Comparison of ENCODE assay signal across 13 cellular contexts in genomic region chr2:205076405-205076804, GRCh38.
DNase-seq lines count a peak whose midpoint lies in the region; ATAC-seq and TF ChIP-seq lines count a peak whose summit lies in the region.
"Had no signal": no experiment of that assay in that cellular context is flagged by ENCODE, and none has a peak within 500 bp of the region (broad histone marks: within the 10 kb centered on the region; RNA-seq: fewer than 3 reads in every experiment).

No MANE protein-coding gene starts in this region.

- peak overlapping the region; percentile 10 for H3K4me3 ChIP-seq in CD8-positive, alpha-beta memory T cell (ENCODE audit: low read length)

- no peaks in the 10 kb centered on the region for H3K27me3 ChIP-seq in CD8-positive, alpha-beta memory T cell (ENCODE audit: insufficient read depth, low read length, poor library complexity, severe bottlenecking)
- H3K27me3 ChIP-seq in foreskin keratinocyte: no peaks in the 10 kb centered on the region
- H3K27me3 ChIP-seq: BE2C had no signal

- no peaks in the 10 kb centered on the region for H3K36me3 Mint-ChIP-seq in activated T-cell treated with anti-CD3 and anti-CD28 coated beads, Interleukin-2, amount 50 U/mL, for 72 hours (ENCODE audit: insufficient read depth in 2 of 2)
- no peaks in the 10 kb centered on the region for H3K36me3 Mint-ChIP-seq in CD8-positive, alpha-beta memory T cell
- peaks cover 28% of the 10 kb centered on the region for H3K36me3 Mint-ChIP-seq in activated CD8-positive, alpha-beta T cell treated with anti-CD3 and anti-CD28 coated beads, Interleukin-2, amount 10 ng/mL, durations not matched to agents 7 days and 5 days (ENCODE audit: low read depth)
- H3K36me3 Mint-ChIP-seq in stimulated activated memory B cell treated with anti-CD40 and anti-IgM and Interleukin-4, amounts not matched to agents 10 μg/mL and 1 μg/mL and 100 μg/mL, for 72 hours: no peaks in the 10 kb centered on the region
- H3K36me3 Mint-ChIP-seq: IgD-negative memory B cell had no signal

- ATAC-seq in activated T-cell treated with anti-CD3 and anti-CD28 coated beads, Interleukin-2, amount 50 U/mL, for 72 hours (replicated peaks in 1 of 2): peak in 1 of 2 donors; percentile 24
- ATAC-seq in activated CD8-positive, alpha-beta T cell treated with anti-CD3 and anti-CD28 coated beads, Interleukin-2, amount 10 ng/mL, durations not matched to agents 7 days and 5 days: peak; percentile 44
- ATAC-seq in stimulated activated memory B cell treated with anti-CD40 and anti-IgM and Interleukin-4, amounts not matched to agents 10 μg/mL and 1 μg/mL and 100 μg/mL, for 72 hours: peak; percentile 43
- ATAC-seq in foreskin keratinocyte (no peak), GM21360 (IDR thresholded peaks at IDR 0.05; ENCODE audit: unreplicated experiment) (no peak)

- H3K27ac ChIP-seq in CD8-positive, alpha-beta memory T cell (ENCODE audit: low read depth, low read length): no peak overlapping the region
- no peak overlapping the region for H3K27ac ChIP-seq in foreskin keratinocyte

- peaks cover 40% of the 10 kb centered on the region for H3K4me1 ChIP-seq in CD8-positive, alpha-beta memory T cell (ENCODE audit: insufficient read depth, low read length)
- H3K4me1 ChIP-seq in foreskin keratinocyte: no peaks in the 10 kb centered on the region

- CTCF ChIA-PET in CD8-positive, alpha-beta memory T cell (lab: Charles Lee): no interaction called here
- CTCF ChIA-PET in activated CD8-positive, alpha-beta T cell treated with anti-CD3 and anti-CD28 coated beads, Interleukin-2, amount 10 ng/mL, durations not matched to agents 7 days and 5 days (lab: Charles Lee): interaction anchor here (0.8 kb wide), 1 partner anchor 15 kb away, joined by 3 read pairs; no protein-coding TSS in a partner anchor

- H3K27me3 Mint-ChIP-seq in activated T-cell treated with anti-CD3 and anti-CD28 coated beads, Interleukin-2, amount 50 U/mL, for 72 hours (ENCODE audit: low read depth): no peaks in the 10 kb centered on the region
- H3K27me3 Mint-ChIP-seq in CD8-positive, alpha-beta memory T cell: no peaks in the 10 kb centered on the region
- no peaks in the 10 kb centered on the region for H3K27me3 Mint-ChIP-seq in activated CD8-positive, alpha-beta T cell treated with anti-CD3 and anti-CD28 coated beads, Interleukin-2, amount 10 ng/mL, durations not matched to agents 7 days and 5 days (ENCODE audit: low read depth)
- H3K27me3 Mint-ChIP-seq in stimulated activated memory B cell treated with anti-CD40 and anti-IgM and Interleukin-4, amounts not matched to agents 10 μg/mL and 1 μg/mL and 100 μg/mL, for 72 hours: no peaks in the 10 kb centered on the region
- H3K27me3 Mint-ChIP-seq: IgD-negative memory B cell had no signal

- peaks cover 0 to 1% of the 10 kb centered on the region in 2 donors for H3K9me3 Mint-ChIP-seq in activated T-cell treated with anti-CD3 and anti-CD28 coated beads, Interleukin-2, amount 50 U/mL, for 72 hours
- H3K9me3 Mint-ChIP-seq in CD8-positive, alpha-beta memory T cell: no peaks in the 10 kb centered on the region
- peaks cover 19% of the 10 kb centered on the region for H3K9me3 Mint-ChIP-seq in activated CD8-positive, alpha-beta T cell treated with anti-CD3 and anti-CD28 coated beads, Interleukin-2, amount 10 ng/mL, durations not matched to agents 7 days and 5 days (ENCODE audit: insufficient read depth)
- no peaks in the 10 kb centered on the region for H3K9me3 Mint-ChIP-seq in stimulated activated memory B cell treated with anti-CD40 and anti-IgM and Interleukin-4, amounts not matched to agents 10 μg/mL and 1 μg/mL and 100 μg/mL, for 72 hours
- H3K9me3 Mint-ChIP-seq: HFFc6, IgD-negative memory B cell had no signal

- H3K36me3 ChIP-seq in CD8-positive, alpha-beta memory T cell (ENCODE audit: insufficient read depth, low read length): no peaks in the 10 kb centered on the region
- H3K36me3 ChIP-seq: BE2C had no signal

- TF ChIP-seq CTCF in foreskin keratinocyte (conservative IDR thresholded peaks at IDR 0.05): no peak

- H3K27ac Mint-ChIP-seq in activated T-cell treated with anti-CD3 and anti-CD28 coated beads, Interleukin-2, amount 50 U/mL, for 72 hours: peak overlapping the region; percentile 33
- peak overlapping the region in 3 of 8 donors; percentile 32 to 66 (median 52) for H3K27ac Mint-ChIP-seq in CD8-positive, alpha-beta memory T cell
- peak overlapping the region; percentile 84 for H3K27ac Mint-ChIP-seq in activated CD8-positive, alpha-beta T cell treated with anti-CD3 and anti-CD28 coated beads, Interleukin-2, amount 10 ng/mL, durations not matched to agents 7 days and 5 days
- no peak overlapping the region for H3K27ac Mint-ChIP-seq in stimulated activated memory B cell treated with anti-CD40 and anti-IgM and Interleukin-4, amounts not matched to agents 10 μg/mL and 1 μg/mL and 100 μg/mL, for 72 hours
- H3K27ac Mint-ChIP-seq: HFFc6, IgD-negative memory B cell had no signal

- no peaks in the 10 kb centered on the region for H3K9me3 ChIP-seq in CD8-positive, alpha-beta memory T cell (ENCODE audit: low read length)
- H3K9me3 ChIP-seq: BE2C had no signal

- DNase-seq in activated T-cell treated with anti-CD3 and anti-CD28 coated beads, Interleukin-2, amount 50 U/mL, for 72 hours: no peak
- DNase-seq in activated T-cell treated with anti-CD3 and anti-CD28 coated beads for 4 hours (no peak), foreskin keratinocyte (no peak)
- DNase-seq in CD8-positive, alpha-beta memory T cell: peak in 1 of 5 donors; percentile 7
- no peak for DNase-seq in activated CD8-positive, alpha-beta T cell treated with anti-CD3 and anti-CD28 coated beads, Interleukin-2, amount 10 ng/mL, durations not matched to agents 7 days and 5 days
- DNase-seq: BE2C, HFFc6, NCI-H1930, NCI-H2171 treated with DMSO at 0.1 percent for 48 hours, NCI-H774 had no signal

- H3K4me3 Mint-ChIP-seq in activated T-cell treated with anti-CD3 and anti-CD28 coated beads, Interleukin-2, amount 50 U/mL, for 72 hours: peak overlapping the region; percentile 31 to 32
- H3K4me3 Mint-ChIP-seq in CD8-positive, alpha-beta memory T cell: peak overlapping the region in 2 of 7 donors; percentile 3 to 45
- H3K4me3 Mint-ChIP-seq in activated CD8-positive, alpha-beta T cell treated with anti-CD3 and anti-CD28 coated beads, Interleukin-2, amount 10 ng/mL, durations not matched to agents 7 days and 5 days: peak overlapping the region; percentile 43
- H3K4me3 Mint-ChIP-seq in stimulated activated memory B cell treated with anti-CD40 and anti-IgM and Interleukin-4, amounts not matched to agents 10 μg/mL and 1 μg/mL and 100 μg/mL, for 72 hours: no peak overlapping the region
- H3K4me3 Mint-ChIP-seq: HFFc6, IgD-negative memory B cell had no signal

- H3K4me1 Mint-ChIP-seq in activated T-cell treated with anti-CD3 and anti-CD28 coated beads, Interleukin-2, amount 50 U/mL, for 72 hours (ENCODE audit: low read depth): peaks cover 31% of the 10 kb centered on the region
- H3K4me1 Mint-ChIP-seq in CD8-positive, alpha-beta memory T cell: peaks cover 11 to 30% (median 13%) of the 10 kb centered on the region in 3 donors
- peaks cover 44% of the 10 kb centered on the region for H3K4me1 Mint-ChIP-seq in activated CD8-positive, alpha-beta T cell treated with anti-CD3 and anti-CD28 coated beads, Interleukin-2, amount 10 ng/mL, durations not matched to agents 7 days and 5 days (ENCODE audit: low read depth)
- no peaks in the 10 kb centered on the region for H3K4me1 Mint-ChIP-seq in stimulated activated memory B cell treated with anti-CD40 and anti-IgM and Interleukin-4, amounts not matched to agents 10 μg/mL and 1 μg/mL and 100 μg/mL, for 72 hours
- H3K4me1 Mint-ChIP-seq: IgD-negative memory B cell had no signal

- POLR2A ChIA-PET in CD8-positive, alpha-beta memory T cell (lab: Charles Lee): no interaction called here
- POLR2A ChIA-PET in activated CD8-positive, alpha-beta T cell treated with anti-CD3 and anti-CD28 coated beads, Interleukin-2, amount 10 ng/mL, durations not matched to agents 7 days and 5 days (lab: Charles Lee): no interaction called here

Comparison
In these comparisons a context has a peak if more than half of its experiments do, and no peak if none do; other contexts are left out.
1. ATAC-seq: peak in activated CD8-positive, alpha-beta T cell treated with anti-CD3 and anti-CD28 coated beads, Interleukin-2, amount 10 ng/mL, durations not matched to agents 7 days and 5 days (single experiment) and stimulated activated memory B cell treated with anti-CD40 and anti-IgM and Interleukin-4, amounts not matched to agents 10 μg/mL and 1 μg/mL and 100 μg/mL, for 72 hours (single experiment); none in foreskin keratinocyte (single experiment) and GM21360 (single experiment).